In the genomic region with DNA sequence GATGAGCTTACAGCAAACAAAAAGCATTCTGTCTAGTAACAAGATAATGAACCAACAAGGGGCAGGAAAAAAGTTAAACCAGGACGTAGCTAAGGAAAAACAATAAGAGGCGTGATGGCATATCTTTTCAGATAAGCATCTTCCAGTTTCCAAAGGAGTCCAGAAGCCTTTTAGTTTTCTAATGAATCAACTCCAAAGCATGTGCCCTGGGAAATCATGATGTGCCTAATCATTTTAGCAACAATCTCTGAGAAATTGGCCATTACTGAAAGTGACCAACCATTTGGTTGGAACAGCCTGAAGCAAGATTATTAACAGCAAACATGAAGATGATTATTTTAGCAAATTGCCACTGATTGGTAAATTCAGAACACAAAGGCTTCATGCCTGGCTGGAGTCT, we compare ENCODE assay signal across 18 cellular contexts.
A peak's percentile ranks its signal among the peaks of the same experiment; 100 is the strongest.
DNase-seq lines count a peak whose midpoint lies in the region; ATAC-seq, FAIRE-seq and TF ChIP-seq lines count a peak whose summit lies in the region.
"Had no signal": no experiment of that assay in that cellular context is flagged by ENCODE, and none has a peak within 500 bp of the region (broad histone marks: within the 10 kb centered on the region; RNA-seq: fewer than 3 reads in every experiment).

No MANE protein-coding gene starts in this region.

- no peak overlapping the region for H3K4ac ChIP-seq in trophoblast cell (ENCODE audit: low read depth, low read length)

- intact Hi-C loops in naive thymus-derived CD4-positive, alpha-beta T cell (cut with micrococcal nuclease) = no loop called here

- no peak overlapping the region for H4K8ac ChIP-seq in trophoblast cell (ENCODE audit: low read depth, low read length)

- no peak overlapping the region for H3K27ac Mint-ChIP-seq in HFFc6
- H3K27ac Mint-ChIP-seq in naive thymus-derived CD4-positive, alpha-beta T cell = no peak overlapping the region
- H3K27ac Mint-ChIP-seq: CD4-positive, alpha-beta T cell; H9 had no signal

- H3K36me3 Mint-ChIP-seq in HFFc6 (ENCODE audit: low read depth) = no peaks in the 10 kb centered on the region
- H3K36me3 Mint-ChIP-seq in naive thymus-derived CD4-positive, alpha-beta T cell = no peaks in the 10 kb centered on the region

- no peak for TF ChIP-seq CTCF in HFFc6 (IDR thresholded peaks at IDR 0.05)

- ATAC-seq in naive thymus-derived CD4-positive, alpha-beta T cell = no peak
- ATAC-seq: A549 had no signal

- no peak overlapping the region for H3K18ac ChIP-seq in trophoblast cell (ENCODE audit: low read length)

- no peak overlapping the region for H3K4me2 ChIP-seq in trophoblast cell (ENCODE audit: low read length)
- H3K4me2 ChIP-seq: A549 had no signal

- no peak overlapping the region for H3K9ac ChIP-seq in trophoblast cell (ENCODE audit: low read length)

- no peak overlapping the region for H3K23ac ChIP-seq in trophoblast cell (ENCODE audit: low read length)

- H4K12ac ChIP-seq in trophoblast cell (ENCODE audit: low read depth, low read length) = no peak overlapping the region

- no peak overlapping the region for H2BK5ac ChIP-seq in trophoblast cell (ENCODE audit: low read depth, low read length, poor library complexity)

- peaks cover 3% of the 10 kb centered on the region for H3K9me3 ChIP-seq in trophoblast cell (ENCODE audit: insufficient read depth, low read depth, low read length)
- no peaks in the 10 kb centered on the region for H3K9me3 ChIP-seq in naive thymus-derived CD4-positive, alpha-beta T cell (ENCODE audit: control insufficient read depth in 2 of 3, low read length in 3 of 3)
- H3K9me3 ChIP-seq: A549 had no signal

- H3K27me3 Mint-ChIP-seq in HFFc6 (ENCODE audit: insufficient read depth) = peaks cover 17% of the 10 kb centered on the region
- H3K27me3 Mint-ChIP-seq in naive thymus-derived CD4-positive, alpha-beta T cell = peaks cover 0 to 21% (median 21%) of the 10 kb centered on the region in 5 donors

- no peaks in the 10 kb centered on the region for H3K9me3 Mint-ChIP-seq in HFFc6
- H3K9me3 Mint-ChIP-seq in naive thymus-derived CD4-positive, alpha-beta T cell = peaks cover 0 to 9% (median 0%) of the 10 kb centered on the region in 11 donors

- no peak overlapping the region for H3K27ac ChIP-seq in trophoblast cell (ENCODE audit: low read depth, low read length)
- H3K27ac ChIP-seq in naive thymus-derived CD4-positive, alpha-beta T cell (ENCODE audit: low read depth, low read length) = no peak overlapping the region
- H3K27ac ChIP-seq: 22Rv1 had no signal

- CTCF ChIA-PET in naive thymus-derived CD4-positive, alpha-beta T cell (lab: Charles Lee) = no interaction called here

- H2AK5ac ChIP-seq in trophoblast cell (ENCODE audit: low read length) = no peak overlapping the region

- no peaks in the 10 kb centered on the region for H3K79me2 ChIP-seq in trophoblast cell (ENCODE audit: control insufficient read depth, insufficient read depth, low read length, poor library complexity)

- TF ChIP-seq POLR2A in H54 (IDR thresholded peaks at IDR 0.05; ENCODE audit: low read depth, low read length) = no peak

- peaks cover 7% of the 10 kb centered on the region; the same call in 1 of the 2 replicates for H3K4me1 Mint-ChIP-seq in HFFc6 (ENCODE audit: low read depth)
- no peaks in the 10 kb centered on the region for H3K4me1 Mint-ChIP-seq in naive thymus-derived CD4-positive, alpha-beta T cell

- no peak overlapping the region for H3K4me3 ChIP-seq in trophoblast cell (ENCODE audit: low read depth, low read length)
- no peak overlapping the region for H3K4me3 ChIP-seq in naive thymus-derived CD4-positive, alpha-beta T cell (ENCODE audit: low read length)
- H3K4me3 ChIP-seq: A549 had no signal

- no peak overlapping the region for H3K14ac ChIP-seq in trophoblast cell (ENCODE audit: low read length)

- H3K79me1 ChIP-seq in trophoblast cell (ENCODE audit: low read length) = peaks cover 5% of the 10 kb centered on the region

- H2BK12ac ChIP-seq in trophoblast cell (ENCODE audit: low read length) = no peak overlapping the region

- no peak for FAIRE-seq in H54 (lab: Jason Lieb, UNC)
- FAIRE-seq: A549, G401.6, GM12891 had no signal

- POLR2A ChIA-PET in naive thymus-derived CD4-positive, alpha-beta T cell (lab: Charles Lee) = no interaction called here

- no CpG with 5 or more reads among the region's 2 CpGs for WGBS in trophoblast cell (ENCODE audit: extremely low coverage, insufficient coverage, insufficient read length)

- H2AFZ ChIP-seq in trophoblast cell (ENCODE audit: insufficient read depth, low read length, poor library complexity) = no peak overlapping the region

- H3K4me3 Mint-ChIP-seq in HFFc6 = no peak overlapping the region
- H3K4me3 Mint-ChIP-seq in naive thymus-derived CD4-positive, alpha-beta T cell = no peak overlapping the region
- H3K4me3 Mint-ChIP-seq: CD4-positive, alpha-beta T cell; H9 had no signal

- no peaks in the 10 kb centered on the region for H3K27me3 ChIP-seq in trophoblast cell (ENCODE audit: insufficient read depth, low read length)
- no peaks in the 10 kb centered on the region for H3K27me3 ChIP-seq in naive thymus-derived CD4-positive, alpha-beta T cell (ENCODE audit: control insufficient read depth in 2 of 2, insufficient read depth in 2 of 2, low read length in 2 of 2)

- no peaks in the 10 kb centered on the region for H3K36me3 ChIP-seq in trophoblast cell (ENCODE audit: control insufficient read depth in 1 of 2, insufficient read depth in 2 of 2, low read length in 2 of 2)
- no peaks in the 10 kb centered on the region for H3K36me3 ChIP-seq in naive thymus-derived CD4-positive, alpha-beta T cell (ENCODE audit: control insufficient read depth in 2 of 3, insufficient read depth in 3 of 3, low read length in 3 of 3)

- no peak overlapping the region for H4K91ac ChIP-seq in trophoblast cell (ENCODE audit: low read depth, low read length)

- no peak overlapping the region for H2BK120ac ChIP-seq in trophoblast cell (ENCODE audit: insufficient read depth, low read length, poor library complexity)

- DNase-seq in NCI-H748 (lab: John Stamatoyannopoulos, UW; ENCODE audit: unreplicated experiment) (peak; percentile 11), NCI-H748 treated with DMSO at 0.1 percent for 48 hours (lab: John Stamatoyannopoulos, UW) (no peak), HFFc6 (peak; percentile 1), SK-N-DZ (ENCODE audit: low spot score) (peak; percentile 48), trophoblast cell (peak; percentile 57 to 88), DMS53 treated with DMSO at 0.1 percent for 48 hours (lab: John Stamatoyannopoulos, UW; ENCODE audit: unreplicated experiment) (no peak), H54 (ENCODE audit: insufficient read length, low spot score) (no peak)
- no peak for DNase-seq in naive thymus-derived CD4-positive, alpha-beta T cell
- DNase-seq: AML-193; CD4-positive, alpha-beta T cell; DMS153; DMS79 treated with DMSO at 0.1 percent for 48 hours; GOT3; H9 had no signal

- H3K4me1 ChIP-seq in trophoblast cell (ENCODE audit: control insufficient read depth in 1 of 2, insufficient read depth in 2 of 2, low read length in 2 of 2) = peaks cover 6 to 8% of the 10 kb centered on the region in 2 experiments
- no peaks in the 10 kb centered on the region for H3K4me1 ChIP-seq in naive thymus-derived CD4-positive, alpha-beta T cell (ENCODE audit: control insufficient read depth in 2 of 2, insufficient read depth in 2 of 2, low read length in 2 of 2)

Comparison
In these comparisons a context has a peak if more than half of its experiments do, and no peak if none do; other contexts are left out.
1. DNase-seq: peak in NCI-H748 (single experiment), HFFc6 (single experiment), SK-N-DZ (single experiment) and trophoblast cell (2 of 2); none in NCI-H748 treated with DMSO at 0.1 percent for 48 hours (single experiment), DMS53 treated with DMSO at 0.1 percent for 48 hours (single experiment), H54 (single experiment) and naive thymus-derived CD4-positive, alpha-beta T cell (0 of 9).